In the genomic region with DNA sequence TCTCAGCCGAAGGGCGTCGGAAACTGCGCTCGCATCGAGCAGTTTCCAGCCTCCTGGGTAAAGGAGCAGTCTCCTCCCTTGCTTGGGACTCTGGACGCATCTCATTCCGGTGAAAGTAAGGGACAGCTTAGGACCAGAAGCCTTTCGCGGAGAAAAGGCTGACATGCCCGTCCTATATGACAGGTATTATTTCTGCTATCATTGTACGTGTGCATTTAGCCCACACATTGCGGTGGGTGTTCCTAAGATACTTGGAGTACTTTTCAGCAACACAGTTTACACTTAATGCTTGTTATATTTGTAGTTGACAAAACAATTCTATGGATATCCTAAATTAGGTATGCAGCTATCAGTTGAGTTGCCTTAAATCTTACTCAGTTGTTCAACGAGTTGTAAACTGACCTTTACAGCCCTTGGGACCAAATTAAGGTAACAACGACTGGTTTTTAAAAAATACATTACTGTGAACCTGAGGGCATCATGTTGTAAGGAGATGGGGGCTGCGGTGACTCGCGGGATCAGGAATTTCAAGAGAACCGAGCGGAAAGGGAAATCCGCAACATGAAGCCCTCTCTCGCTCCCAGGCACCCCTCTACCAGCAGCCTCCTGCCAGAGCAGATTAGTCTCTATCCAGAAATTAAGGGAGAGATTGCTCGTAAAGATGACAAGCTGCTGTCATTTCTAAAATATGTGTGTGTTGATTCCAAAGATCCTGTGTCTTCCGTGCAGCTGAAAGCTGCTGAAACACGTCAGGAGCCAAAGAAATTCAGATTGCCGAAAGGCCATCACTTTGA, we compare ENCODE assay signal across 8 cellular contexts. TPM values are rescaled to one million over a fixed set of nuclear protein-coding genes. Genes with fewer than 3 reads are reported as not detected.
DNase-seq lines count a peak whose midpoint lies in the region; ATAC-seq and TF ChIP-seq lines count a peak whose summit lies in the region.

No MANE protein-coding gene starts in this region.

- POLR2A ChIA-PET in MCF 10A (lab: Yijun Ruan, JAX), result interaction anchor here (0.6 to 4.9 kb wide), 42 partner anchors 9 to 1271 kb away, joined by 3 to 140 read pairs (median 4); a partner anchor contains a TSS

- TF ChIP-seq POLR2A in lower leg skin (IDR thresholded peaks at IDR 0.05), result no peak

- peaks cover 0 to 3% (median 0%) of the 10 kb centered on the region in 9 donors for H3K36me3 ChIP-seq in heart right ventricle
- no peaks in the 10 kb centered on the region for H3K36me3 ChIP-seq in Loucy (ENCODE audit: insufficient read depth, low read length)
- H3K36me3 ChIP-seq in thymus (ENCODE audit: control insufficient read depth, insufficient read depth), result no peaks in the 10 kb centered on the region

- intact Hi-C loops in heart right ventricle (cut with DNase I), result loop anchor here in 2 of 10 donors (5.0 to 10.0 kb wide), 4 partner anchors 111 to 821 kb away; a partner anchor contains a TSS
- intact Hi-C loops in Right ventricle myocardium inferior (cut with DNase I), result loop anchor here (10.0 kb wide), 2 partner anchors 269 to 469 kb away; a partner anchor contains a TSS
- intact Hi-C loops in MCF 10A (cut with micrococcal nuclease), result loop anchor here (1.0 to 5.0 kb wide), 2 partner anchors 110 to 266 kb away; a partner anchor contains a TSS
- intact Hi-C loops in lower leg skin (cut with DNase I; ENCODE audit: low total_unique reads), result no loop called here

- CTCF ChIA-PET in MCF 10A (lab: Yijun Ruan, JAX), result interaction anchor here (0.6 to 2.2 kb wide), 4 partner anchors 10 to 979 kb away, joined by 3 to 9 read pairs (median 4); no protein-coding TSS in a partner anchor

- BruUV-seq in MCF 10A (replicated peaks; lab: Mats Ljungman, UMichigan), result TSS peak; percentile 52

- peaks cover 25% of the 10 kb centered on the region for H3K4me1 Mint-ChIP-seq in MCF 10A (ENCODE audit: insufficient read depth, unreplicated experiment)

- H3K4me2 ChIP-seq in Loucy (ENCODE audit: low read depth, low read length, poor library complexity, severe bottlenecking), result peak overlapping the region; percentile 84

- H3K27me3 Mint-ChIP-seq in MCF 10A (ENCODE audit: insufficient read depth, unreplicated experiment), result no peaks in the 10 kb centered on the region

- H3K9me3 Mint-ChIP-seq in MCF 10A (ENCODE audit: unreplicated experiment), result no peaks in the 10 kb centered on the region

- H3K4me1 ChIP-seq in heart right ventricle, result peaks cover 2 to 50% (median 38%) of the 10 kb centered on the region in 9 donors
- H3K4me1 ChIP-seq in Loucy (ENCODE audit: insufficient read depth, low read length, poor library complexity, severe bottlenecking), result peaks cover 35% of the 10 kb centered on the region
- H3K4me1 ChIP-seq in thymus (ENCODE audit: control insufficient read depth, insufficient read depth, low read length), result peaks cover 5% of the 10 kb centered on the region

- H3K79me2 ChIP-seq in Loucy (ENCODE audit: insufficient read depth, low read length), result peaks cover 49% of the 10 kb centered on the region

- H3K9me2 ChIP-seq in Loucy (replicated peaks; ENCODE audit: low read depth, low read length), result no peaks in the 10 kb centered on the region

- H3K9me3 ChIP-seq in heart right ventricle (no peaks in the 10 kb centered on the region), Loucy (ENCODE audit: insufficient read depth, low read depth, low read length) (no peaks in the 10 kb centered on the region), thymus (ENCODE audit: control insufficient read depth) (no peaks in the 10 kb centered on the region)

- peak overlapping the region; percentile 94 for H3K27ac Mint-ChIP-seq in MCF 10A (ENCODE audit: low read depth, unreplicated experiment)

- ATAC-seq in heart right ventricle (peak in 3 of 8 donors; percentile 1 to 25 (median 24)), Right ventricle myocardium inferior (no peak)

- H3K4me3 Mint-ChIP-seq in MCF 10A (ENCODE audit: unreplicated experiment), result peak overlapping the region; percentile 98

- TF ChIP-seq CTCF in heart right ventricle (IDR thresholded peaks at IDR 0.05) (no peak), Loucy (conservative IDR thresholded peaks at IDR 0.05; ENCODE audit: low read length) (no peak), MCF 10A (IDR thresholded peaks at IDR 0.05; ENCODE audit: unreplicated experiment) (no peak), lower leg skin (IDR thresholded peaks at IDR 0.05) (no peak), GM10266 (IDR thresholded peaks at IDR 0.05; ENCODE audit: control insufficient read depth, insufficient read depth, low read depth, missing control alignments) (no peak)

- 0% methylated on average over 26 of the region's 26 CpGs for WGBS in heart right ventricle, 2 donors
- 0% methylated on average over 26 of the region's 26 CpGs for WGBS in lower leg skin, 2 donors
- under 1% methylated on average over 26 of the region's 26 CpGs for WGBS in thymus

- H2AFZ ChIP-seq in Loucy (ENCODE audit: low read length), result peak overlapping the region; percentile 86

- peak overlapping the region; percentile 67 for H3K9ac ChIP-seq in Loucy (ENCODE audit: low read depth, low read length, poor library complexity, severe bottlenecking)

- peaks cover 39% of the 10 kb centered on the region for H4K20me1 ChIP-seq in Loucy (ENCODE audit: insufficient read depth, low read length, poor library complexity, severe bottlenecking)

- H3K27me3 ChIP-seq in heart right ventricle (no peaks in the 10 kb centered on the region), Loucy (ENCODE audit: insufficient read depth, low read length, poor library complexity, severe bottlenecking) (no peaks in the 10 kb centered on the region), thymus (ENCODE audit: control insufficient read depth, insufficient read depth) (no peaks in the 10 kb centered on the region)

- H3K36me3 Mint-ChIP-seq in MCF 10A (ENCODE audit: insufficient read depth, unreplicated experiment), result peaks cover 6% of the 10 kb centered on the region

- H3K4me3 ChIP-seq in heart right ventricle (peak overlapping the region; percentile 84 to 98 (median 92)), Loucy (ENCODE audit: low read length, poor library complexity, severe bottlenecking) (peak overlapping the region; percentile 85), lower leg skin (ENCODE audit: low read depth, poor library complexity, severe bottlenecking) (peak overlapping the region; percentile 57), thymus (ENCODE audit: low read length) (peak overlapping the region; percentile 66)

- peak overlapping the region in 9 of 10 donors; percentile 32 to 94 (median 87) for H3K27ac ChIP-seq in heart right ventricle
- peak overlapping the region; percentile 72 for H3K27ac ChIP-seq in thymus (ENCODE audit: low read depth)

- DNase-seq in heart right ventricle (no peak), Right ventricle myocardium inferior (ENCODE audit: missing footprints) (no peak), MCF 10A (ENCODE audit: unreplicated experiment) (no peak), lower leg skin (ENCODE audit: low spot score in 2 of 2) (no peak), GM10266 (ENCODE audit: extremely low spot score) (no peak), NCI-H2029 treated with DMSO at 0.1 percent for 48 hours (lab: John Stamatoyannopoulos, UW) (no peak)

- H3F3A ChIP-seq in Loucy (ENCODE audit: low read depth), result no peaks in the 10 kb centered on the region

RNA-seq across cellular contexts. Expression of a gene that starts 0.6 kb away (rescaled TPM):
- 10 to 100 TPM; 71.3 to 91.8 (median 86.8) TPM for total RNA-seq in heart right ventricle
- 10 to 100 TPM; 23.8 to 40.6 TPM for polyA plus RNA-seq in heart right ventricle
- total RNA-seq in Right ventricle myocardium inferior, result 77.0 TPM
- 123 and 132 TPM in 2 replicates for total RNA-seq in MCF 10A (2022)
- 10 to 100 TPM; 48.8 to 76.1 (median 52.6) TPM for total RNA-seq in lower leg skin
- polyA plus RNA-seq in thymus, result 47.3 TPM

RNA-seq across cellular contexts. Expression of a gene that starts 14.0 kb away (rescaled TPM):
- total RNA-seq in heart right ventricle, result 10 to 100 TPM; 28.6 to 43.9 (median 37.6) TPM
- polyA plus RNA-seq in heart right ventricle, result 10 to 100 TPM in 1 of 2 donors, 1 to 10 TPM in 1; 6.2 to 30.5 TPM
- 36.5 TPM for total RNA-seq in Right ventricle myocardium inferior
- total RNA-seq in MCF 10A (2022), result 41.6 and 43.5 TPM in 2 replicates
- total RNA-seq in lower leg skin, result 10 to 100 TPM; 20.7 to 35.4 (median 27.8) TPM
- polyA plus RNA-seq in thymus, result 13.9 TPM
